ENCODE assay signal across 15 cellular contexts in genomic region chr4:104989363-104989762, GRCh38.
A peak's percentile ranks its signal among the peaks of the same experiment; 100 is the strongest.
DNase-seq lines count a peak whose midpoint lies in the region; ATAC-seq lines count a peak whose summit lies in the region.
"Had no signal": no experiment of that assay in that cellular context is flagged by ENCODE, and none has a peak within 500 bp of the region (broad histone marks: within the 10 kb centered on the region; RNA-seq: fewer than 3 reads in every experiment).

No MANE protein-coding gene starts in this region.

- H3K27ac Mint-ChIP-seq in activated CD8-positive, alpha-beta T cell treated with anti-CD3 and anti-CD28 coated beads, Interleukin-2, amount 10 ng/mL, durations not matched to agents 7 days and 5 days = no peak overlapping the region
- H3K27ac Mint-ChIP-seq in stimulated activated naive B cell treated with anti-CD40 and anti-IgM and Interleukin-4, amounts not matched to agents 10 μg/mL and 1 μg/mL and 100 μg/mL, for 72 hours = no peak overlapping the region
- H3K27ac Mint-ChIP-seq: B cell, naive B cell had no signal

- CTCF ChIA-PET in activated CD8-positive, alpha-beta T cell treated with anti-CD3 and anti-CD28 coated beads, Interleukin-2, amount 10 ng/mL, durations not matched to agents 7 days and 5 days (lab: Charles Lee) = no interaction called here

- POLR2A ChIA-PET in activated CD8-positive, alpha-beta T cell treated with anti-CD3 and anti-CD28 coated beads, Interleukin-2, amount 10 ng/mL, durations not matched to agents 7 days and 5 days (lab: Charles Lee) = no interaction called here

- H3K36me3 Mint-ChIP-seq in activated CD8-positive, alpha-beta T cell treated with anti-CD3 and anti-CD28 coated beads, Interleukin-2, amount 10 ng/mL, durations not matched to agents 7 days and 5 days (ENCODE audit: low read depth) = no peaks in the 10 kb centered on the region
- no peaks in the 10 kb centered on the region for H3K36me3 Mint-ChIP-seq in stimulated activated naive B cell treated with anti-CD40 and anti-IgM and Interleukin-4, amounts not matched to agents 10 μg/mL and 1 μg/mL and 100 μg/mL, for 72 hours
- H3K36me3 Mint-ChIP-seq: naive B cell had no signal

- DNase-seq in DMS53 treated with DMSO at 0.1 percent for 48 hours (lab: John Stamatoyannopoulos, UW; ENCODE audit: unreplicated experiment) (peak; percentile 63), NCI-H2029 (lab: John Stamatoyannopoulos, UW) (peak; percentile 66), SK-MEL-5 (ENCODE audit: low read depth, low spot score) (peak; percentile 6), iPS-NIHi11 (ENCODE audit: low spot score) (peak; percentile 9), NCI-H1048 (lab: John Stamatoyannopoulos, UW) (no peak)
- DNase-seq in activated CD8-positive, alpha-beta T cell treated with anti-CD3 and anti-CD28 coated beads, Interleukin-2, amount 10 ng/mL, durations not matched to agents 7 days and 5 days = no peak
- DNase-seq in stimulated activated naive B cell treated with anti-CD40 and anti-IgM and Interleukin-4, amounts not matched to agents 10 μg/mL and 1 μg/mL and 100 μg/mL, for 72 hours = no peak
- DNase-seq: activated T-cell treated with anti-CD3 and anti-CD28 coated beads, Interleukin-2, amount 50 U/mL, for 1 hour; dorsolateral prefrontal cortex; naive B cell; NK-92 treated with Interleukin-12 subunit alpha and Interleukin-12 subunit beta, amount 100 ng/mL, for 24 hours; stimulated activated CD4-positive, alpha-beta T cell treated with anti-CD3 and anti-CD28 coated beads, Interleukin-2, amount 100 ng/mL, for 48 hours; stimulated activated naive CD4-positive, alpha-beta T cell had no signal

- H3K27me3 Mint-ChIP-seq in activated CD8-positive, alpha-beta T cell treated with anti-CD3 and anti-CD28 coated beads, Interleukin-2, amount 10 ng/mL, durations not matched to agents 7 days and 5 days (ENCODE audit: low read depth) = no peaks in the 10 kb centered on the region
- H3K27me3 Mint-ChIP-seq in stimulated activated naive B cell treated with anti-CD40 and anti-IgM and Interleukin-4, amounts not matched to agents 10 μg/mL and 1 μg/mL and 100 μg/mL, for 72 hours = no peaks in the 10 kb centered on the region
- H3K27me3 Mint-ChIP-seq: B cell had no signal

- ATAC-seq in activated CD8-positive, alpha-beta T cell treated with anti-CD3 and anti-CD28 coated beads, Interleukin-2, amount 10 ng/mL, durations not matched to agents 7 days and 5 days = no peak
- no peak for ATAC-seq in HG03460 (IDR thresholded peaks at IDR 0.05; ENCODE audit: unreplicated experiment)
- no peak for ATAC-seq in stimulated activated naive B cell treated with anti-CD40 and anti-IgM and Interleukin-4, amounts not matched to agents 10 μg/mL and 1 μg/mL and 100 μg/mL, for 72 hours (replicated peaks)

- in situ Hi-C loops in SK-MEL-5 (cut with HindIII; ENCODE audit: low pct_unique_long_range_greater_than_20kb, low sequenced_read_pairs) = no loop called here

- H3K4me3 Mint-ChIP-seq in activated CD8-positive, alpha-beta T cell treated with anti-CD3 and anti-CD28 coated beads, Interleukin-2, amount 10 ng/mL, durations not matched to agents 7 days and 5 days = no peak overlapping the region
- no peak overlapping the region for H3K4me3 Mint-ChIP-seq in stimulated activated naive B cell treated with anti-CD40 and anti-IgM and Interleukin-4, amounts not matched to agents 10 μg/mL and 1 μg/mL and 100 μg/mL, for 72 hours
- H3K4me3 Mint-ChIP-seq: B cell, naive B cell had no signal

- H3K4me1 Mint-ChIP-seq in activated CD8-positive, alpha-beta T cell treated with anti-CD3 and anti-CD28 coated beads, Interleukin-2, amount 10 ng/mL, durations not matched to agents 7 days and 5 days (ENCODE audit: low read depth) = no peaks in the 10 kb centered on the region
- no peaks in the 10 kb centered on the region for H3K4me1 Mint-ChIP-seq in stimulated activated naive B cell treated with anti-CD40 and anti-IgM and Interleukin-4, amounts not matched to agents 10 μg/mL and 1 μg/mL and 100 μg/mL, for 72 hours
- H3K4me1 Mint-ChIP-seq: B cell, naive B cell had no signal

- no peaks in the 10 kb centered on the region for H3K9me3 Mint-ChIP-seq in activated CD8-positive, alpha-beta T cell treated with anti-CD3 and anti-CD28 coated beads, Interleukin-2, amount 10 ng/mL, durations not matched to agents 7 days and 5 days (ENCODE audit: insufficient read depth)
- H3K9me3 Mint-ChIP-seq in stimulated activated naive B cell treated with anti-CD40 and anti-IgM and Interleukin-4, amounts not matched to agents 10 μg/mL and 1 μg/mL and 100 μg/mL, for 72 hours = peaks cover 6 to 9% of the 10 kb centered on the region in 2 donors

Comparison
In these comparisons a context has a peak if more than half of its experiments do, and no peak if none do; other contexts are left out.
1. DNase-seq: peak in DMS53 treated with DMSO at 0.1 percent for 48 hours (single experiment), NCI-H2029 (single experiment), SK-MEL-5 (single experiment) and iPS-NIHi11 (single experiment); none in activated CD8-positive, alpha-beta T cell treated with anti-CD3 and anti-CD28 coated beads, Interleukin-2, amount 10 ng/mL, durations not matched to agents 7 days and 5 days (single experiment), stimulated activated naive B cell treated with anti-CD40 and anti-IgM and Interleukin-4, amounts not matched to agents 10 μg/mL and 1 μg/mL and 100 μg/mL, for 72 hours (single experiment) and NCI-H1048 (single experiment).